Comparison of ENCODE assay signal across 1 cellular context in genomic region chr11:76293189-76293631, GRCh38.
TF ChIP-seq lines count a peak whose summit lies in the region.

No MANE protein-coding gene starts in this region.

TF ChIP-seq in GM12878, 131 proteins besides CTCF, POLR2A, EP300 and RAD21 (continued from another document):
- TF ChIP-seq, protein P1, sequence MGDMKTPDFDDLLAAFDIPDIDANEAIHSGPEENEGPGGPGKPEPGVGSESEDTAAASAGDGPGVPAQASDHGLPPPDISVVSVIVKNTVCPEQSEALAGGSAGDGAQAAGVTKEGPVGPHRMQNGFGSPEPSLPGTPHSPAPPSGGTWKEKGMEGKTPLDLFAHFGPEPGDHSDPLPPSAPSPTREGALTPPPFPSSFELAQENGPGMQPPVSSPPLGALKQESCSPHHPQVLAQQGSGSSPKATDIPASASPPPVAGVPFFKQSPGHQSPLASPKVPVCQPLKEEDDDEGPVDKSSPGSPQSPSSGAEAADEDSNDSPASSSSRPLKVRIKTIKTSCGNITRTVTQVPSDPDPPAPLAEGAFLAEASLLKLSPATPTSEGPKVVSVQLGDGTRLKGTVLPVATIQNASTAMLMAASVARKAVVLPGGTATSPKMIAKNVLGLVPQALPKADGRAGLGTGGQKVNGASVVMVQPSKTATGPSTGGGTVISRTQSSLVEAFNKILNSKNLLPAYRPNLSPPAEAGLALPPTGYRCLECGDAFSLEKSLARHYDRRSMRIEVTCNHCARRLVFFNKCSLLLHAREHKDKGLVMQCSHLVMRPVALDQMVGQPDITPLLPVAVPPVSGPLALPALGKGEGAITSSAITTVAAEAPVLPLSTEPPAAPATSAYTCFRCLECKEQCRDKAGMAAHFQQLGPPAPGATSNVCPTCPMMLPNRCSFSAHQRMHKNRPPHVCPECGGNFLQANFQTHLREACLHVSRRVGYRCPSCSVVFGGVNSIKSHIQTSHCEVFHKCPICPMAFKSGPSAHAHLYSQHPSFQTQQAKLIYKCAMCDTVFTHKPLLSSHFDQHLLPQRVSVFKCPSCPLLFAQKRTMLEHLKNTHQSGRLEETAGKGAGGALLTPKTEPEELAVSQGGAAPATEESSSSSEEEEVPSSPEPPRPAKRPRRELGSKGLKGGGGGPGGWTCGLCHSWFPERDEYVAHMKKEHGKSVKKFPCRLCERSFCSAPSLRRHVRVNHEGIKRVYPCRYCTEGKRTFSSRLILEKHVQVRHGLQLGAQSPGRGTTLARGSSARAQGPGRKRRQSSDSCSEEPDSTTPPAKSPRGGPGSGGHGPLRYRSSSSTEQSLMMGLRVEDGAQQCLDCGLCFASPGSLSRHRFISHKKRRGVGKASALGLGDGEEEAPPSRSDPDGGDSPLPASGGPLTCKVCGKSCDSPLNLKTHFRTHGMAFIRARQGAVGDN (IDR thresholded peaks at IDR 0.05) = no peak
- TF ChIP-seq SUZ12 (IDR thresholded peaks at IDR 0.05; ENCODE audit: unreplicated experiment) = no peak
